23 cellular contexts compared by ENCODE assay signal in genomic region chrX:77814210-77814609, GRCh38.
"Had no signal": no experiment of that assay in that cellular context is flagged by ENCODE, and none has a peak within 500 bp of the region (broad histone marks: within the 10 kb centered on the region; RNA-seq: fewer than 3 reads in every experiment).

No MANE protein-coding gene starts in this region.

- H3K27ac Mint-ChIP-seq: activated CD4-positive, alpha-beta memory T cell treated with anti-CD3 and anti-CD28 coated beads for 36 hours; activated CD4-positive, alpha-beta T cell treated with anti-CD3 and anti-CD28 coated beads, Interleukin-2, amount 10 ng/mL, durations not matched to agents 7 days and 5 days; activated naive CD4-positive, alpha-beta T cell treated with anti-CD3 and anti-CD28 coated beads for 36 hours; activated naive CD8-positive, alpha-beta T cell; T-helper 17 cell had no signal

- H3K4me3 ChIP-seq: cardiac muscle cell, PC-9 had no signal

- H3K4me1 Mint-ChIP-seq: activated CD4-positive, alpha-beta T cell treated with anti-CD3 and anti-CD28 coated beads, Interleukin-2, amount 10 ng/mL, durations not matched to agents 7 days and 5 days; T-helper 17 cell had no signal

- H3K27me3 ChIP-seq: brain microvascular endothelial cell, cardiac muscle cell had no signal

- H3K27me3 Mint-ChIP-seq: activated CD4-positive, alpha-beta memory T cell treated with anti-CD3 and anti-CD28 coated beads for 36 hours; activated CD4-positive, alpha-beta T cell treated with anti-CD3 and anti-CD28 coated beads, Interleukin-2, amount 10 ng/mL, durations not matched to agents 7 days and 5 days; activated naive CD8-positive, alpha-beta T cell; T-helper 17 cell had no signal

- H3K27ac ChIP-seq: brain microvascular endothelial cell, cardiac muscle cell, PC-9 had no signal

- H3K4me3 Mint-ChIP-seq: activated CD4-positive, alpha-beta memory T cell treated with anti-CD3 and anti-CD28 coated beads for 36 hours; activated CD4-positive, alpha-beta T cell treated with anti-CD3 and anti-CD28 coated beads, Interleukin-2, amount 10 ng/mL, durations not matched to agents 7 days and 5 days; activated naive CD4-positive, alpha-beta T cell treated with anti-CD3 and anti-CD28 coated beads for 36 hours; activated naive CD8-positive, alpha-beta T cell; activated T-cell treated with anti-CD3 and anti-CD28 coated beads, Interleukin-2, amount 50 U/mL, for 4 hours; T-helper 17 cell had no signal

- H3K36me3 ChIP-seq: brain microvascular endothelial cell, cardiac muscle cell had no signal

- DNase-seq: activated CD4-positive, alpha-beta memory T cell treated with anti-CD3 and anti-CD28 coated beads for 36 hours; activated CD4-positive, alpha-beta T cell treated with anti-CD3 and anti-CD28 coated beads, Interleukin-2, amount 10 ng/mL, durations not matched to agents 7 days and 5 days; activated CD4-positive, CD25-positive, alpha-beta regulatory T cell; activated CD8-positive, alpha-beta memory T cell treated with anti-CD3 and anti-CD28 coated beads for 24 hours; activated effector memory CD4-positive, alpha-beta T cell treated with anti-CD3 and anti-CD28 coated beads, Interleukin-2, amount 50 U/mL, for 16 hours; activated naive CD4-positive, alpha-beta T cell treated with anti-CD3 and anti-CD28 coated beads for 36 hours; activated T-cell treated with anti-CD3 and anti-CD28 coated beads, Interleukin-2, amount 50 U/mL, for 4 hours; amygdala; brain microvascular endothelial cell; Karpas-422; NCI-H1105; NCI-H1436; NCI-H1694 treated with DMSO at 0.1 percent for 48 hours; NCI-H2029 treated with DMSO at 0.1 percent for 48 hours; NCI-H510A treated with DMSO at 0.1 percent for 48 hours; NCI-H69; PC-9; SIG-M5; T-helper 17 cell; T-helper 9 cell had no signal

- H3K36me3 Mint-ChIP-seq: activated CD4-positive, alpha-beta memory T cell treated with anti-CD3 and anti-CD28 coated beads for 36 hours; activated naive CD8-positive, alpha-beta T cell had no signal

- FAIRE-seq: TTC549 had no signal

- ATAC-seq: activated T-cell treated with anti-CD3 and anti-CD28 coated beads, Interleukin-2, amount 50 U/mL, for 4 hours; T-helper 17 cell had no signal
